25 cellular contexts compared by ENCODE assay signal in genomic region chr11:89184021-89184420, GRCh38. TPM values are rescaled to one million over a fixed set of nuclear protein-coding genes. Genes with fewer than 3 reads are reported as not detected.
DNase-seq lines count a peak whose midpoint lies in the region; ATAC-seq and TF ChIP-seq lines count a peak whose summit lies in the region.
"Had no signal": no experiment of that assay in that cellular context is flagged by ENCODE, and none has a peak within 500 bp of the region (broad histone marks: within the 10 kb centered on the region; RNA-seq: fewer than 3 reads in every experiment).

No MANE protein-coding gene starts in this region.

- WGBS in mesenchymal stem cell, result no CpG with 5 or more reads among the region's 3 CpGs

- H2BK15ac ChIP-seq in mesenchymal stem cell (ENCODE audit: low read depth, poor library complexity, severe bottlenecking), result no peak overlapping the region

- no peak overlapping the region for H3K4me3 ChIP-seq in astrocyte of the cerebellum (ENCODE audit: low read depth, low read length)
- H3K4me3 ChIP-seq in mesenchymal stem cell (ENCODE audit: insufficient read depth in 1 of 2, low read depth in 1 of 2, low read length in 2 of 2), result no peak overlapping the region
- no peak overlapping the region for H3K4me3 ChIP-seq in BE2C (ENCODE audit: low read depth, low read length)
- H3K4me3 ChIP-seq: body of pancreas, tibial nerve had no signal

- no peaks in the 10 kb centered on the region for H3K9me3 ChIP-seq in mesenchymal stem cell (ENCODE audit: control insufficient read depth, low read length)
- no peaks in the 10 kb centered on the region; the same call in 1 of the 2 replicates for H3K9me3 ChIP-seq in BE2C
- H3K9me3 ChIP-seq: body of pancreas, tibial nerve had no signal

- H3K14ac ChIP-seq in mesenchymal stem cell (ENCODE audit: low read length in 2 of 2), result no peak overlapping the region

- DNase-seq in AG08396 (ENCODE audit: low spot score), result peak; percentile 31
- DNase-seq in HS-5 (ENCODE audit: low read depth), result peak; percentile 24
- DNase-seq in astrocyte of the cerebellum (ENCODE audit: low read depth), result peak; percentile 51
- no peak for DNase-seq in mesenchymal stem cell
- no peak for DNase-seq in pons (ENCODE audit: low spot score)
- DNase-seq in BE2C, result no peak
- DNase-seq in GF-D8 (lab: John Stamatoyannopoulos, UW), result no peak
- DNase-seq: activated CD4-positive, alpha-beta T cell treated with anti-CD3 and anti-CD28 coated beads, Interleukin-2, amount 10 ng/mL, durations not matched to agents 24 days and 14 days; activated naive CD4-positive, alpha-beta T cell treated with anti-CD3 and anti-CD28 coated beads, Interleukin-2, amount 50 U/mL, for 16 hours; body of pancreas; CD4-positive, CD25-positive, alpha-beta regulatory T cell; DMS 273 treated with DMSO at 0.1 percent for 48 hours; effector memory CD8-positive, alpha-beta T cell; glutamatergic neuron; NCI-H1105 treated with DMSO at 0.1 percent for 48 hours; NCI-H2081 treated with DMSO at 0.1 percent for 48 hours; NCI-H446; OCI-M1; SIG-M5; stimulated activated CD4-positive, alpha-beta T cell treated with anti-CD3 and anti-CD28 coated beads, Interleukin-4, amount 100 ng/mL, for 1 hour; stimulated activated naive CD4-positive, alpha-beta T cell treated with Interleukin-2 at 50 U/mL for 16 hours had no signal

- no peak overlapping the region for H2BK5ac ChIP-seq in mesenchymal stem cell (ENCODE audit: low read depth, low read length, poor library complexity, severe bottlenecking)

- no peak overlapping the region for H2BK12ac ChIP-seq in mesenchymal stem cell (ENCODE audit: low read length in 2 of 2)

- H3K4ac ChIP-seq in mesenchymal stem cell (ENCODE audit: low read depth in 1 of 2, low read length in 2 of 2), result no peak overlapping the region

- H3K79me1 ChIP-seq in mesenchymal stem cell (replicated peaks; ENCODE audit: low read length, poor library complexity, severe bottlenecking), result no peaks in the 10 kb centered on the region

- H2AK5ac ChIP-seq in mesenchymal stem cell (ENCODE audit: low read length, severe bottlenecking), result no peak overlapping the region

- no peak overlapping the region for H2AFZ ChIP-seq in mesenchymal stem cell (ENCODE audit: low read depth, low read length)

- TF ChIP-seq CTCF in astrocyte of the cerebellum (IDR thresholded peaks at IDR 0.05; ENCODE audit: low read depth, low read length, missing control alignments) (no peak), BE2C (IDR thresholded peaks at IDR 0.05; ENCODE audit: low read depth, low read length) (no peak)

- H2BK120ac ChIP-seq in mesenchymal stem cell (ENCODE audit: low read depth, low read length), result no peak overlapping the region

- H3K18ac ChIP-seq in mesenchymal stem cell (ENCODE audit: low read depth in 1 of 2, low read length in 2 of 2), result no peak overlapping the region

- no peak overlapping the region for H3K27ac ChIP-seq in mesenchymal stem cell (ENCODE audit: low read length, poor library complexity, severe bottlenecking)
- H3K27ac ChIP-seq: body of pancreas, tibial nerve had no signal

- H3K27me3 ChIP-seq in mesenchymal stem cell (ENCODE audit: control insufficient read depth in 1 of 2, insufficient read depth in 1 of 2, low read length in 2 of 2) (no peaks in the 10 kb centered on the region), BE2C (no peaks in the 10 kb centered on the region)
- H3K27me3 ChIP-seq: body of pancreas, tibial nerve had no signal

- no peak overlapping the region for H4K91ac ChIP-seq in mesenchymal stem cell (ENCODE audit: low read length)

- no peak overlapping the region for H4K8ac ChIP-seq in mesenchymal stem cell (ENCODE audit: low read length)

- H3K23ac ChIP-seq in mesenchymal stem cell (ENCODE audit: low read length in 2 of 2), result no peak overlapping the region

- H3K36me3 ChIP-seq in mesenchymal stem cell (ENCODE audit: control insufficient read depth in 1 of 2, insufficient read depth in 2 of 2, low read depth in 1 of 2, low read length in 2 of 2) (no peaks in the 10 kb centered on the region), BE2C (no peaks in the 10 kb centered on the region)
- H3K36me3 ChIP-seq: tibial nerve had no signal

- peak overlapping the region; percentile 42 for H3K9ac ChIP-seq in mesenchymal stem cell (ENCODE audit: low read length)

- ATAC-seq in GM18858 (IDR thresholded peaks at IDR 0.05; ENCODE audit: unreplicated experiment), result no peak
- ATAC-seq: body of pancreas; effector memory CD8-positive, alpha-beta T cell; esophagus mucosa; HepG2 had no signal

- H3K4me1 ChIP-seq in mesenchymal stem cell (ENCODE audit: control insufficient read depth, insufficient read depth, low read depth, low read length) (no peaks in the 10 kb centered on the region), BE2C (no peaks in the 10 kb centered on the region)
- H3K4me1 ChIP-seq: body of pancreas, tibial nerve had no signal

- in situ Hi-C loops in astrocyte of the cerebellum (cut with HindIII; ENCODE audit: low sequenced_read_pairs), result no loop called here

- no peak overlapping the region for H3K4me2 ChIP-seq in mesenchymal stem cell (ENCODE audit: low read length, poor library complexity, severe bottlenecking)

RNA-seq across cellular contexts. Expression of gene TYR, which starts 6.3 kb away (rescaled TPM):
- polyA plus RNA-seq in mesenchymal stem cell (2013, experiment 1 of 2), result not detected
- not detected for polyA plus RNA-seq in mesenchymal stem cell (2013, experiment 2 of 2)
- not detected for polyA plus RNA-seq in BE2C (2012; ENCODE audit: insufficient read depth, insufficient read length, low read depth)
- polyA plus RNA-seq: CD4-positive, CD25-positive, alpha-beta regulatory T cell; HepG2 had no signal

Comparison
In these comparisons a context has a peak if more than half of its experiments do, and no peak if none do; other contexts are left out.
1. DNase-seq: peak in AG08396 (single experiment), HS-5 (single experiment) and astrocyte of the cerebellum (single experiment); none in mesenchymal stem cell (single experiment), pons (single experiment), BE2C (single experiment) and GF-D8 (single experiment).